28 cellular contexts compared by ENCODE assay signal in genomic region chr2:165009466-165009865, GRCh38. TPM values are rescaled to one million over a fixed set of nuclear protein-coding genes. Genes with fewer than 3 reads are reported as not detected.
DNase-seq lines count a peak whose midpoint lies in the region; ATAC-seq, FAIRE-seq and TF ChIP-seq lines count a peak whose summit lies in the region.
"Had no signal": no experiment of that assay in that cellular context is flagged by ENCODE, and none has a peak within 500 bp of the region (broad histone marks: within the 10 kb centered on the region; RNA-seq: fewer than 3 reads in every experiment).

No MANE protein-coding gene starts in this region.

- no peaks in the 10 kb centered on the region for H3K9me3 Mint-ChIP-seq in astrocyte (ENCODE audit: unreplicated experiment)
- H3K9me3 Mint-ChIP-seq: activated CD4-positive, alpha-beta memory T cell treated with anti-CD3 and anti-CD28 coated beads for 36 hours; activated naive CD4-positive, alpha-beta T cell treated with anti-CD3 and anti-CD28 coated beads, Interleukin-2, amount 10 ng/mL, durations not matched to agents 7 days and 5 days; activated T-helper 1 cell treated with anti-CD3 and anti-CD28 coated beads, Interleukin-12 subunit alpha, Interleukin-12 subunit beta, Interleukin-2, Interleukin-4 antibody, amounts not matched to agents 30 ng/mL and 10 ng/mL and 1 ng/mL, durations not matched to agents 14 hours and 24 hours and 36 hours; neural progenitor cell; stimulated activated naive CD8-positive, alpha-beta T cell treated with anti-CD3 and anti-CD28 coated beads, Interleukin-15, Interleukin-2, amounts not matched to agents 100 ng/mL and 50 ng/mL, for 24 hours had no signal

- peaks cover 4% of the 10 kb centered on the region for H3K4me1 Mint-ChIP-seq in astrocyte (ENCODE audit: low read depth, unreplicated experiment)
- H3K4me1 Mint-ChIP-seq: activated naive CD4-positive, alpha-beta T cell treated with anti-CD3 and anti-CD28 coated beads, Interleukin-2, amount 10 ng/mL, durations not matched to agents 7 days and 5 days; neural progenitor cell had no signal

- in situ Hi-C loops in GM23248 (cut with MboI), result loop anchor here (25.0 kb wide), 1 partner anchor 178 kb away; no protein-coding TSS in a partner anchor

- no peaks in the 10 kb centered on the region for H3K4me1 ChIP-seq in GM23248 (ENCODE audit: insufficient read depth)
- H3K4me1 ChIP-seq in astrocyte (ENCODE audit: insufficient read depth, low read length), result no peaks in the 10 kb centered on the region
- H3K4me1 ChIP-seq in foreskin keratinocyte, result peaks cover 21% of the 10 kb centered on the region
- H3K4me1 ChIP-seq in ascending aorta, result no peaks in the 10 kb centered on the region
- H3K4me1 ChIP-seq: neural progenitor cell, Peyer's patch, psoas muscle, SJCRH30, thyroid gland had no signal

- H3K4me2 ChIP-seq in GM23248 (ENCODE audit: unreplicated experiment), result no peak overlapping the region
- no peak overlapping the region for H3K4me2 ChIP-seq in astrocyte (ENCODE audit: low read length)
- H3K4me2 ChIP-seq: neural progenitor cell had no signal

- intact Hi-C loops in ascending aorta (cut with DNase I), result no loop called here

- no peaks in the 10 kb centered on the region for H3F3A ChIP-seq in GM23248 (ENCODE audit: insufficient read depth)

- ATAC-seq in foreskin keratinocyte, result peak; percentile 76
- ATAC-seq: activated CD4-positive, CD25-positive, alpha-beta regulatory T cell treated with anti-CD3 and anti-CD28 coated beads, Interleukin-2, amount 50 U/mL, for 24 hours; psoas muscle had no signal

- H3K27me3 ChIP-seq in GM23248 (replicated peaks; ENCODE audit: insufficient read depth) (0 out of 2 replicates have a peak, but pooled peaks cover 3% of the 10 kb centered on the region), astrocyte (ENCODE audit: insufficient read depth, low read length) (no peaks in the 10 kb centered on the region), foreskin keratinocyte (no peaks in the 10 kb centered on the region), ascending aorta (no peaks in the 10 kb centered on the region)
- H3K27me3 ChIP-seq: cardiac muscle cell, neural progenitor cell, Peyer's patch, SJCRH30, thyroid gland had no signal

- H3K36me3 ChIP-seq in GM23248 (ENCODE audit: low read depth) (no peaks in the 10 kb centered on the region), astrocyte (ENCODE audit: insufficient read depth, low read length) (no peaks in the 10 kb centered on the region), ascending aorta (no peaks in the 10 kb centered on the region)
- H3K36me3 ChIP-seq: cardiac muscle cell, neural progenitor cell, Peyer's patch, SJCRH30, thyroid gland had no signal

- no peak overlapping the region for H3K4me3 Mint-ChIP-seq in astrocyte (ENCODE audit: unreplicated experiment)
- H3K4me3 Mint-ChIP-seq: activated CD4-positive, alpha-beta memory T cell treated with anti-CD3 and anti-CD28 coated beads for 36 hours; activated naive CD4-positive, alpha-beta T cell treated with anti-CD3 and anti-CD28 coated beads, Interleukin-2, amount 10 ng/mL, durations not matched to agents 7 days and 5 days; activated T-helper 1 cell treated with anti-CD3 and anti-CD28 coated beads, Interleukin-12 subunit alpha, Interleukin-12 subunit beta, Interleukin-2, Interleukin-4 antibody, amounts not matched to agents 30 ng/mL and 10 ng/mL and 1 ng/mL, durations not matched to agents 14 hours and 24 hours and 36 hours; neural progenitor cell; stimulated activated naive CD8-positive, alpha-beta T cell treated with anti-CD3 and anti-CD28 coated beads, Interleukin-15, Interleukin-2, amounts not matched to agents 100 ng/mL and 50 ng/mL, for 24 hours had no signal

- H3K79me2 ChIP-seq in GM23248 (ENCODE audit: insufficient read depth), result no peaks in the 10 kb centered on the region
- no peaks in the 10 kb centered on the region for H3K79me2 ChIP-seq in astrocyte (ENCODE audit: insufficient read depth, low read length)

- no peak overlapping the region for H3K27ac Mint-ChIP-seq in astrocyte (ENCODE audit: unreplicated experiment)
- H3K27ac Mint-ChIP-seq: activated CD4-positive, alpha-beta memory T cell treated with anti-CD3 and anti-CD28 coated beads for 36 hours; activated naive CD4-positive, alpha-beta T cell treated with anti-CD3 and anti-CD28 coated beads, Interleukin-2, amount 10 ng/mL, durations not matched to agents 7 days and 5 days; activated T-helper 1 cell treated with anti-CD3 and anti-CD28 coated beads, Interleukin-12 subunit alpha, Interleukin-12 subunit beta, Interleukin-2, Interleukin-4 antibody, amounts not matched to agents 30 ng/mL and 10 ng/mL and 1 ng/mL, durations not matched to agents 14 hours and 24 hours and 36 hours; neural progenitor cell; stimulated activated naive CD8-positive, alpha-beta T cell treated with anti-CD3 and anti-CD28 coated beads, Interleukin-15, Interleukin-2, amounts not matched to agents 100 ng/mL and 50 ng/mL, for 24 hours had no signal

- no peak for TF ChIP-seq CTCF in astrocyte (IDR thresholded peaks at IDR 0.05; ENCODE audit: insufficient read depth, low read depth, low read length)
- no peak for TF ChIP-seq CTCF in foreskin keratinocyte (conservative IDR thresholded peaks at IDR 0.05)
- TF ChIP-seq CTCF in ascending aorta (IDR thresholded peaks at IDR 0.05), result no peak

- WGBS in GM23248 (ENCODE audit: low coverage in 1 of 2, low lambda C conversion rate in 2 of 2, missing lambda C conversion rate in 2 of 2), 2 experiments, result 0% methylated on average over 1 of the region's 1 CpG

- FAIRE-seq in astrocyte (lab: Jason Lieb, UNC), result no peak
- FAIRE-seq: H54 had no signal

- no peaks in the 10 kb centered on the region for H4K20me1 ChIP-seq in GM23248 (ENCODE audit: insufficient read depth)
- H4K20me1 ChIP-seq in astrocyte (ENCODE audit: insufficient read depth, low read length), result no peaks in the 10 kb centered on the region

- no peaks in the 10 kb centered on the region for H3K9me2 ChIP-seq in GM23248 (ENCODE audit: insufficient read depth)

- H3K9me3 ChIP-seq in GM23248 (ENCODE audit: low read depth), result no peaks in the 10 kb centered on the region
- H3K9me3 ChIP-seq in astrocyte (ENCODE audit: insufficient read depth, low read depth, low read length), result no peaks in the 10 kb centered on the region
- H3K9me3 ChIP-seq in ascending aorta, result no peaks in the 10 kb centered on the region
- H3K9me3 ChIP-seq: Peyer's patch, psoas muscle, SJCRH30, thyroid gland had no signal

- H3K27ac ChIP-seq in GM23248 (no peak overlapping the region), astrocyte (ENCODE audit: low read depth, low read length) (no peak overlapping the region), foreskin keratinocyte (peak overlapping the region; percentile 62), ascending aorta (no peak overlapping the region)
- H3K27ac ChIP-seq: cardiac muscle cell, coronary artery, neural progenitor cell, Peyer's patch, psoas muscle, SJCRH30, thyroid gland had no signal

- peak; percentile 60 for DNase-seq in GM23248
- peak; percentile 36 for DNase-seq in astrocyte (ENCODE audit: low read depth)
- DNase-seq in foreskin keratinocyte, result peak; percentile 60 to 80
- DNase-seq in non-pigmented ciliary epithelial cell (ENCODE audit: low read depth), result peak; percentile 6
- DNase-seq in HuH-7 (ENCODE audit: low spot score), result no peak
- no peak for DNase-seq in NK-92 (lab: John Stamatoyannopoulos, UW; ENCODE audit: unreplicated experiment)
- DNase-seq in ascending aorta (ENCODE audit: low spot score in 2 of 2), result no peak
- no peak for DNase-seq in pons (ENCODE audit: low spot score)
- DNase-seq: activated CD4-positive, alpha-beta memory T cell treated with anti-CD3 and anti-CD28 coated beads for 36 hours; activated CD8-positive, alpha-beta memory T cell treated with anti-CD3 and anti-CD28 coated beads, Interleukin-2, amount 50 U/mL, for 4 hours; activated naive CD4-positive, alpha-beta T cell treated with anti-CD3 and anti-CD28 coated beads, Interleukin-2, amount 10 ng/mL, durations not matched to agents 7 days and 5 days; amygdala; glutamatergic neuron; NCI-H1092 treated with DMSO at 0.1 percent for 48 hours; NCI-H2029; NCI-H526 treated with DMSO at 0.1 percent for 48 hours; Peyer's patch; psoas muscle; SJCRH30; T-helper 1 cell; thyroid gland had no signal

- no peaks in the 10 kb centered on the region for H3K36me3 Mint-ChIP-seq in astrocyte (ENCODE audit: low read depth, unreplicated experiment)
- H3K36me3 Mint-ChIP-seq: activated CD4-positive, alpha-beta memory T cell treated with anti-CD3 and anti-CD28 coated beads for 36 hours; activated naive CD4-positive, alpha-beta T cell treated with anti-CD3 and anti-CD28 coated beads, Interleukin-2, amount 10 ng/mL, durations not matched to agents 7 days and 5 days; neural progenitor cell had no signal

- H2AFZ ChIP-seq in GM23248 (no peak overlapping the region), astrocyte (ENCODE audit: low read depth, low read length) (no peak overlapping the region)
- H2AFZ ChIP-seq: neural progenitor cell had no signal

- H3K9ac ChIP-seq in GM23248 (no peak overlapping the region), astrocyte (ENCODE audit: low read length) (no peak overlapping the region)
- H3K9ac ChIP-seq: neural progenitor cell had no signal

- no peak overlapping the region for H3K4me3 ChIP-seq in GM23248
- no peak overlapping the region for H3K4me3 ChIP-seq in astrocyte (ENCODE audit: insufficient read depth, low read depth, low read length)
- no peak overlapping the region for H3K4me3 ChIP-seq in ascending aorta
- H3K4me3 ChIP-seq: cardiac muscle cell, coronary artery, neural progenitor cell, Peyer's patch, psoas muscle, SJCRH30, thyroid gland had no signal

- no peaks in the 10 kb centered on the region for H3K27me3 Mint-ChIP-seq in astrocyte (ENCODE audit: low read depth, unreplicated experiment)

RNA-seq across cellular contexts. Expression of gene SLC38A11, which starts 54.1 kb away (rescaled TPM):
- not detected in 2 replicates for total RNA-seq in GM23248 (2014; rRNA removed; shearing (Covaris generic))
- polyA plus RNA-seq in GM23248 (2016; fragmentation: Nextera tagmentation; extraction: Ambion mirVana) (not detected in 2 replicates), foreskin keratinocyte (not detected in 2 replicates)
- total RNA-seq in astrocyte (not detected in 2 replicates), foreskin keratinocyte (not detected in 2 replicates), ascending aorta (not detected)
- total RNA-seq: activated CD4-positive, alpha-beta memory T cell treated with anti-CD3 and anti-CD28 coated beads for 36 hours; activated T-helper 1 cell treated with anti-CD3 and anti-CD28 coated beads, Interleukin-12 subunit alpha, Interleukin-12 subunit beta, Interleukin-2, Interleukin-4 antibody, amounts not matched to agents 30 ng/mL and 10 ng/mL and 1 ng/mL, durations not matched to agents 14 hours and 24 hours and 36 hours; cardiac muscle cell had no signal
- polyA plus RNA-seq: cardiac muscle cell had no signal

Comparison
In these comparisons a context has a peak if more than half of its experiments do, and no peak if none do; other contexts are left out.
1. DNase-seq: peak in GM23248 (single experiment), astrocyte (single experiment), foreskin keratinocyte (2 of 2) and non-pigmented ciliary epithelial cell (single experiment); none in HuH-7 (single experiment), NK-92 (single experiment), ascending aorta (0 of 2) and pons (single experiment).